Comparison of ENCODE assay signal across 9 cellular contexts in genomic region chr2:109615637-109616144, GRCh38. TPM values are rescaled to one million over a fixed set of nuclear protein-coding genes. Genes with fewer than 3 reads are reported as not detected.
DNase-seq lines count a peak whose midpoint lies in the region; ATAC-seq and TF ChIP-seq lines count a peak whose summit lies in the region.
"Had no signal": no experiment of that assay in that cellular context is flagged by ENCODE, and none has a peak within 500 bp of the region (broad histone marks: within the 10 kb centered on the region; RNA-seq: fewer than 3 reads in every experiment).

No MANE protein-coding gene starts in this region.

- peaks cover 5 to 7% of the 10 kb centered on the region in 2 donors for H3K4me1 Mint-ChIP-seq in natural killer cell

- peaks cover 26 to 51% of the 10 kb centered on the region in 2 donors for H3K27me3 Mint-ChIP-seq in natural killer cell (ENCODE audit: low read depth in 2 of 2)

- peak overlapping the region; percentile 6 for H3K4me3 Mint-ChIP-seq in natural killer cell

- no peak overlapping the region for H3K27ac Mint-ChIP-seq in natural killer cell

- TF ChIP-seq CTCF in AG09309 (IDR thresholded peaks at IDR 0.05; ENCODE audit: control insufficient read depth, insufficient read depth, low read depth, low read length, missing control alignments), result no peak
- peak; percentile 35 for TF ChIP-seq CTCF in epithelial cell of proximal tubule (conservative IDR thresholded peaks at IDR 0.05; ENCODE audit: low read depth, low read length)
- TF ChIP-seq CTCF in natural killer cell (IDR thresholded peaks at IDR 0.05), result no peak

- H3K9me3 Mint-ChIP-seq in natural killer cell, result peaks cover 0 to 3% of the 10 kb centered on the region in 2 donors

- no peak for ATAC-seq in natural killer cell

- DNase-seq in AG09309 (ENCODE audit: low read depth) (no peak), HuH-7.5 (ENCODE audit: low spot score) (peak; percentile 42), epithelial cell of proximal tubule (ENCODE audit: low read depth) (no peak), natural killer cell (no peak), NCI-H446 treated with DMSO at 0.1 percent for 48 hours (lab: John Stamatoyannopoulos, UW) (no peak), NCI-H1105 treated with DMSO at 0.1 percent for 48 hours (lab: John Stamatoyannopoulos, UW) (no peak), DMS53 (lab: John Stamatoyannopoulos, UW) (no peak), NCI-H2227 treated with DMSO at 0.1 percent for 48 hours (lab: John Stamatoyannopoulos, UW) (no peak)
- DNase-seq: RPMI8226 had no signal

- no peaks in the 10 kb centered on the region for H3K36me3 Mint-ChIP-seq in natural killer cell

- intact Hi-C loops in natural killer cell (cut with micrococcal nuclease), result no loop called here

- H3K4me3 ChIP-seq in AG09309 (ENCODE audit: control insufficient read depth, low read depth, low read length) (peak overlapping the region; percentile 61), epithelial cell of proximal tubule (ENCODE audit: low read depth, low read length) (peak overlapping the region; percentile 72)

RNA-seq across cellular contexts. Expression of gene SOWAHC, which starts 1.5 kb away (rescaled TPM):
- 9.2 and 22.5 TPM in 2 replicates for total RNA-seq in epithelial cell of proximal tubule
- under 1 TPM; 0.16 to 0.32 (median 0.23) TPM for total RNA-seq in natural killer cell

RNA-seq across cellular contexts. Expression of gene SEPTIN10, which starts 1.9 kb away (rescaled TPM):
- total RNA-seq in epithelial cell of proximal tubule (64.0 and 80.6 TPM in 2 replicates), natural killer cell (1 to 10 TPM in 1 of 3 donors, under 1 TPM in 2; 0.25 to 2.6 (median 0.33) TPM)

Comparison
In these comparisons a context has a peak if more than half of its experiments do, and no peak if none do; other contexts are left out.
1. RNA of gene SEPTIN10, which starts 1.9 kb away (total RNA-seq): 64.0 to 80.6 TPM in epithelial cell of proximal tubule; 0.25 to 2.6 TPM in natural killer cell; every median in the first group is over 10 times any median in the second.